Comparison of ENCODE assay signal across 8 cellular contexts in the genomic region with DNA sequence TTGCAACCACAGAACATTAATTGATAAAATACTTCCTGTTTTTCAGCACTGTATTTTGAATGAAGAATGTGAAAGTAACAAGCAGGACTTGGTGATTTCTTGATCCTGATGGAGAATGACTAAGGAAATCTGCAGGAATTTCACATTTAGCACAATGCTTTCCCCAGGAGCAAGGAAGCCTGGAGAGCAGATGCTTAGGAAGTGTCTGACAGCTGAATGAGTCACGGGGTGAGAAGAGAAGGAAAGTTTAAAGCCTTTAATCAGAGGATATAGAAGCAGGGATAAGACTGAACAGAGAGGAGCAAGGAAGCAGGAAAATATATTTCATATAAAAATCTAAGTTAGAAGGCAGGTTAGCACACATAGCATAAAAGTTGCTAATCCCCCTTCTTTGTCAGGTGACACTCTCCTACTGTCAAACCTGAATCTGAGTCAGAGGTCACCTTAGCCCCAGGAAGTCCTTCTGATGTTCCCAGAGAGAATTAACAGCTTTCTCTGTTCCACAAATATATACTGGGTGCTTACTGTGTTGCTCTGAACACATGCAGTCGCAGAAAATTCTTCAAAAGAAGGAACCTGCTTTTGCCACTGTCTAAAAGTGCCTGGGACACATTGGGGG. TPM values are rescaled to one million over a fixed set of nuclear protein-coding genes. Genes with fewer than 3 reads are reported as not detected.
DNase-seq lines count a peak whose midpoint lies in the region; ATAC-seq lines count a peak whose summit lies in the region.

No MANE protein-coding gene starts in this region.

- no peak overlapping the region for H2AK5ac ChIP-seq in mesenchymal stem cell (ENCODE audit: low read length, severe bottlenecking)

- H3K27ac ChIP-seq in mesenchymal stem cell (ENCODE audit: low read length, poor library complexity, severe bottlenecking), result peak overlapping the region; percentile 43

- peak overlapping the region in 1 of 2 experiments; percentile 41 for H2BK12ac ChIP-seq in mesenchymal stem cell (ENCODE audit: low read length in 2 of 2)

- no peak for ATAC-seq in GM21381 (IDR thresholded peaks at IDR 0.05; ENCODE audit: unreplicated experiment)

- no peaks in the 10 kb centered on the region for H3K79me1 ChIP-seq in mesenchymal stem cell (replicated peaks; ENCODE audit: low read length, poor library complexity, severe bottlenecking)

- H3K36me3 ChIP-seq in mesenchymal stem cell (ENCODE audit: control insufficient read depth in 1 of 2, insufficient read depth in 2 of 2, low read depth in 1 of 2, low read length in 2 of 2), result no peaks in the 10 kb centered on the region

- peak overlapping the region in 1 of 2 experiments; percentile 55 for H3K4me3 ChIP-seq in mesenchymal stem cell (ENCODE audit: insufficient read depth in 1 of 2, low read depth in 1 of 2, low read length in 2 of 2)

- no peaks in the 10 kb centered on the region for H3K27me3 ChIP-seq in mesenchymal stem cell (ENCODE audit: control insufficient read depth in 1 of 2, insufficient read depth in 1 of 2, low read length in 2 of 2)

- no peak overlapping the region for H2BK5ac ChIP-seq in mesenchymal stem cell (ENCODE audit: low read depth, low read length, poor library complexity, severe bottlenecking)

- DNase-seq in Ammon's horn (ENCODE audit: low spot score) (peak; percentile 21), M059J (ENCODE audit: low read depth) (peak; percentile 79), dedifferentiated amniotic fluid mesenchymal stem cell (ENCODE audit: extremely low spot score) (peak; percentile 53), mesenchymal stem cell (peak; percentile 85), GM19238 (ENCODE audit: insufficient read length, low spot score) (no peak), SHP77 treated with DMSO at 0.1 percent for 48 hours (lab: John Stamatoyannopoulos, UW) (no peak), NCI-H146 treated with DMSO at 0.1 percent for 48 hours (lab: John Stamatoyannopoulos, UW; ENCODE audit: unreplicated experiment) (no peak)

- H4K91ac ChIP-seq in mesenchymal stem cell (ENCODE audit: low read length), result no peak overlapping the region

- no peak overlapping the region for H2AFZ ChIP-seq in mesenchymal stem cell (ENCODE audit: low read depth, low read length)

- H3K9me3 ChIP-seq in mesenchymal stem cell (ENCODE audit: control insufficient read depth, low read length), result no peaks in the 10 kb centered on the region

- H3K18ac ChIP-seq in mesenchymal stem cell (ENCODE audit: low read depth in 1 of 2, low read length in 2 of 2), result peak overlapping the region in 1 of 2 experiments; percentile 35

- H3K4me1 ChIP-seq in mesenchymal stem cell (ENCODE audit: control insufficient read depth, insufficient read depth, low read depth, low read length), result no peaks in the 10 kb centered on the region

- H3K14ac ChIP-seq in mesenchymal stem cell (ENCODE audit: low read length in 2 of 2), result no peak overlapping the region

- H3K4me2 ChIP-seq in mesenchymal stem cell (ENCODE audit: low read length, poor library complexity, severe bottlenecking), result no peak overlapping the region

- H2BK120ac ChIP-seq in mesenchymal stem cell (ENCODE audit: low read depth, low read length), result peak overlapping the region; percentile 54

- no peak overlapping the region for H2BK15ac ChIP-seq in mesenchymal stem cell (ENCODE audit: low read depth, poor library complexity, severe bottlenecking)

- H3K4ac ChIP-seq in mesenchymal stem cell (ENCODE audit: low read depth in 1 of 2, low read length in 2 of 2), result no peak overlapping the region

- no peak overlapping the region for H4K8ac ChIP-seq in mesenchymal stem cell (ENCODE audit: low read length)

- H3K9ac ChIP-seq in mesenchymal stem cell (ENCODE audit: low read length), result peak overlapping the region; percentile 70

- 8% methylated on average over 2 of the region's 2 CpGs for WGBS in mesenchymal stem cell

- no peak overlapping the region for H3K23ac ChIP-seq in mesenchymal stem cell (ENCODE audit: low read length in 2 of 2)

RNA-seq across cellular contexts. Expression of a gene that starts 59.7 kb away (rescaled TPM):
- 0.42 TPM in 1 of 2 replicates, not detected in the other for total RNA-seq in M059J (2014; rRNA removed; shearing (Covaris generic))
- 0.07 TPM for polyA plus RNA-seq in mesenchymal stem cell (2013, experiment 1 of 2)
- 0.07 TPM for polyA plus RNA-seq in mesenchymal stem cell (2013, experiment 2 of 2)

Comparison
In these comparisons a context has a peak if more than half of its experiments do, and no peak if none do; other contexts are left out.
1. DNase-seq: peak in Ammon's horn (single experiment), M059J (single experiment), dedifferentiated amniotic fluid mesenchymal stem cell (single experiment) and mesenchymal stem cell (single experiment); none in GM19238 (single experiment), SHP77 treated with DMSO at 0.1 percent for 48 hours (single experiment) and NCI-H146 treated with DMSO at 0.1 percent for 48 hours (single experiment).